Comparison of ENCODE assay signal across 16 cellular contexts in genomic region chr6:167202613-167203012, GRCh38. TPM values are rescaled to one million over a fixed set of nuclear protein-coding genes. Genes with fewer than 3 reads are reported as not detected.
"Had no signal": no experiment of that assay in that cellular context is flagged by ENCODE, and none has a peak within 500 bp of the region (broad histone marks: within the 10 kb centered on the region; RNA-seq: fewer than 3 reads in every experiment).

No MANE protein-coding gene starts in this region.

RNA-seq across cellular contexts. Expression of gene GPR31, which starts 44.8 kb away (rescaled TPM):
- total RNA-seq: cerebellum, dermis blood vessel endothelial cell, dorsolateral prefrontal cortex, esophagus mucosa, esophagus squamous epithelium, gastrocnemius medialis, glomerular endothelial cell, heart right ventricle, left colon, left lobe of liver, left ventricle myocardium superior, lower leg skin, mammary epithelial cell, mononuclear cell, mucosa of gallbladder had no signal
- polyA plus RNA-seq: heart right ventricle, immature natural killer cell, mammary epithelial cell had no signal
